Comparison of ENCODE assay signal across 19 cellular contexts in the genomic region with DNA sequence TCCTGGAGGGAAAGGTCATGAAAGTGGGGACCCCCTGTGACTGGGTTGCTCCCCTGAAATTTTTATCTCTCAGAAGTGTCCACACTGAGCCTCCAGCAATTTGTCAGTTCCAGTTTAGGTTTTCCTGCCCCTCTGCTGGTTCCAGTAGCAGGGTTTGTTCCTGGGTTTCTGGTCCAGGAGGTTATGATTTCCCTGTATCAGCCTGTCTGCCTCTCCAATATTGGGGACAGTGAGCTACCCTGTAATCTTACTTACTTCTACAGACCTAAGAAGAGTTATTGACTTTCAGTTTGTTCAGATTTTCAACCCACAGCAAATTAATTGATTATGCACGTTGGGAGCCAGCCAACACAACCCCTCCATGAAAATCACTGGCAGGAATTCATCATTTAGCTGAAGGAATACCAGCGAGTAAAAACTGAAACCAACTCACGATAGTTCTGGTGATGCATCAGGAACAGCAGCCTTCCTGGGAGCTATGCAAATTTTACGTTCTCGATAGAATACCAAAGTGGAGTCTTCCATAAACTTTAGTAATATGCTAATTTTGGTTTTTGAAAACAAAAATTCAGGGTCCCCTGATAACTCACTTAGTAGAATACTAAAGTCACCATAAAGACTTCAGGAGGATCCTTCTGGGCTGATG. TPM values are rescaled to one million over a fixed set of nuclear protein-coding genes. Genes with fewer than 3 reads are reported as not detected.
A peak's percentile ranks its signal among the peaks of the same experiment; 100 is the strongest.
DNase-seq lines count a peak whose midpoint lies in the region; FAIRE-seq and TF ChIP-seq lines count a peak whose summit lies in the region.
"Had no signal": no experiment of that assay in that cellular context is flagged by ENCODE, and none has a peak within 500 bp of the region (broad histone marks: within the 10 kb centered on the region; RNA-seq: fewer than 3 reads in every experiment).

No MANE protein-coding gene starts in this region.

- H3K27ac Mint-ChIP-seq in activated CD4-positive, alpha-beta T cell treated with anti-CD3 and anti-CD28 coated beads, Interleukin-2, amount 10 ng/mL, durations not matched to agents 7 days and 5 days = no peak overlapping the region

- no peaks in the 10 kb centered on the region for H3K27me3 Mint-ChIP-seq in activated CD4-positive, alpha-beta T cell treated with anti-CD3 and anti-CD28 coated beads, Interleukin-2, amount 10 ng/mL, durations not matched to agents 7 days and 5 days

- H3F3A ChIP-seq in MM.1S (ENCODE audit: insufficient read depth, low read length) = no peaks in the 10 kb centered on the region

- no peaks in the 10 kb centered on the region for H3K9me2 ChIP-seq in MM.1S (replicated peaks; ENCODE audit: insufficient read depth, low read length)

- FAIRE-seq in bronchial epithelial cell (lab: Jason Lieb, UNC) (peak; percentile 32), keratinocyte (lab: Jason Lieb, UNC) (no peak), small intestine (lab: Jason Lieb, UNC) (no peak)
- FAIRE-seq: GM12891 had no signal

- H3K9me3 ChIP-seq in keratinocyte (ENCODE audit: control insufficient read depth, low read depth, low read length) = no peaks in the 10 kb centered on the region
- H3K9me3 ChIP-seq in stomach = peaks cover 0 to 14% (median 3%) of the 10 kb centered on the region in 4 donors
- no peaks in the 10 kb centered on the region for H3K9me3 ChIP-seq in MM.1S (replicated peaks; ENCODE audit: insufficient read depth, low read length)
- H3K9me3 ChIP-seq in small intestine (ENCODE audit: control insufficient read depth, low read depth) = no peaks in the 10 kb centered on the region

- dilution Hi-C loops in keratinocyte (cut with MboI; ENCODE audit: extremely low pct_ligation_motif_present, low sequenced_read_pairs) = no loop called here

- H3K4me3 Mint-ChIP-seq in activated CD4-positive, alpha-beta T cell treated with anti-CD3 and anti-CD28 coated beads, Interleukin-2, amount 10 ng/mL, durations not matched to agents 7 days and 5 days = no peak overlapping the region

- H3K9me3 Mint-ChIP-seq in activated CD4-positive, alpha-beta T cell treated with anti-CD3 and anti-CD28 coated beads, Interleukin-2, amount 10 ng/mL, durations not matched to agents 7 days and 5 days = peaks cover 15% of the 10 kb centered on the region

- H3K36me3 ChIP-seq in bronchial epithelial cell (ENCODE audit: control insufficient read depth, insufficient read depth, low read length) = no peaks in the 10 kb centered on the region
- no peaks in the 10 kb centered on the region for H3K36me3 ChIP-seq in keratinocyte (ENCODE audit: control insufficient read depth in 2 of 2, extremely low read depth in 1 of 2, insufficient read depth in 2 of 2, low read length in 2 of 2)
- H3K36me3 ChIP-seq in stomach = no peaks in the 10 kb centered on the region
- no peaks in the 10 kb centered on the region for H3K36me3 ChIP-seq in MM.1S (replicated peaks; ENCODE audit: insufficient read depth, low read length)
- H3K36me3 ChIP-seq in small intestine (ENCODE audit: control insufficient read depth in 2 of 2, insufficient read depth in 2 of 2, low read length in 2 of 2) = no peaks in the 10 kb centered on the region
- H3K36me3 ChIP-seq: SJSA1 had no signal

- intact Hi-C loops in stomach (cut with DNase I; ENCODE audit: low total_unique reads) = no loop called here

- peaks cover 37% of the 10 kb centered on the region for H3K36me3 Mint-ChIP-seq in activated CD4-positive, alpha-beta T cell treated with anti-CD3 and anti-CD28 coated beads, Interleukin-2, amount 10 ng/mL, durations not matched to agents 7 days and 5 days (ENCODE audit: low read depth)

- H3K9me1 ChIP-seq in keratinocyte (ENCODE audit: control insufficient read depth, extremely low read depth, insufficient read depth, low read length) = no peaks in the 10 kb centered on the region

- 68 to 78% (median 73%) methylated on average over 5 of the region's 5 CpGs for WGBS in stomach, 5 donors
- WGBS in small intestine, 3 donors = 58 to 62% (median 62%) methylated on average over 5 of the region's 5 CpGs

- no peak for TF ChIP-seq POLR2A in stomach (IDR thresholded peaks at IDR 0.05)

- H3K27me3 ChIP-seq in bronchial epithelial cell (ENCODE audit: control insufficient read depth, insufficient read depth, low read length) (no peaks in the 10 kb centered on the region), keratinocyte (ENCODE audit: control insufficient read depth, extremely low read depth, insufficient read depth, low read length) (peaks cover 5% of the 10 kb centered on the region), stomach (no peaks in the 10 kb centered on the region), MM.1S (replicated peaks; ENCODE audit: insufficient read depth, low read length) (0 out of 2 replicates have a peak, but pooled peaks cover 2% of the 10 kb centered on the region), small intestine (ENCODE audit: control insufficient read depth in 2 of 2, insufficient read depth in 2 of 2, low read length in 2 of 2) (no peaks in the 10 kb centered on the region)

- H3K4me2 ChIP-seq in keratinocyte (ENCODE audit: control insufficient read depth, extremely low read depth, insufficient read depth, low read depth, low read length) = peak overlapping the region; percentile 61
- H3K4me2 ChIP-seq in MM.1S (ENCODE audit: low read depth, low read length) = no peak overlapping the region
- H3K4me2 ChIP-seq: KMS-11 had no signal

- no peak overlapping the region for H3K4me3 ChIP-seq in bronchial epithelial cell (ENCODE audit: low read depth, low read length)
- peak overlapping the region in 1 of 3 experiments; percentile 39 for H3K4me3 ChIP-seq in keratinocyte (ENCODE audit: control insufficient read depth in 2 of 3, extremely low read depth in 1 of 3, insufficient read depth in 2 of 3, low read depth in 1 of 3, low read length in 3 of 3)
- H3K4me3 ChIP-seq in stomach = no peak overlapping the region
- H3K4me3 ChIP-seq in MM.1S (ENCODE audit: low read length) = no peak overlapping the region
- no peak overlapping the region for H3K4me3 ChIP-seq in small intestine (ENCODE audit: low read depth in 1 of 2, low read length in 2 of 2)
- H3K4me3 ChIP-seq: SJSA1 had no signal

- H3K4me1 ChIP-seq in keratinocyte (ENCODE audit: control insufficient read depth, extremely low read depth, insufficient read depth, low read length) = no peaks in the 10 kb centered on the region
- H3K4me1 ChIP-seq in stomach = no peaks in the 10 kb centered on the region
- no peaks in the 10 kb centered on the region for H3K4me1 ChIP-seq in MM.1S (ENCODE audit: low read length)
- no peaks in the 10 kb centered on the region for H3K4me1 ChIP-seq in small intestine (ENCODE audit: control insufficient read depth in 2 of 2, insufficient read depth in 1 of 2, low read depth in 1 of 2, low read length in 1 of 2)
- H3K4me1 ChIP-seq: SJSA1 had no signal

- no peak for TF ChIP-seq EP300 in stomach (IDR thresholded peaks at IDR 0.05)

- peak; percentile 1 for DNase-seq in activated CD4-positive, alpha-beta T cell treated with anti-CD3 and anti-CD28 coated beads, Interleukin-2, amount 10 ng/mL, durations not matched to agents 7 days and 5 days
- no peak for DNase-seq in activated CD4-positive, alpha-beta T cell treated with anti-CD3 and anti-CD28 coated beads for 1 hour
- DNase-seq in bronchial epithelial cell (ENCODE audit: low read depth) (no peak), keratinocyte (ENCODE audit: low read depth, low spot score) (no peak), stomach (no peak), DMS53 treated with DMSO at 0.1 percent for 48 hours (lab: John Stamatoyannopoulos, UW; ENCODE audit: unreplicated experiment) (no peak), MM.1S (no peak), small intestine (no peak)
- DNase-seq: 8988T; activated CD4-positive, alpha-beta T cell treated with anti-CD3 and anti-CD28 coated beads, Interleukin-2, amount 50 U/mL, for 1 hour; anterior cingulate cortex; mesendoderm; NCI-H1417 treated with DMSO at 0.1 percent for 48 hours; NCI-H2227 treated with DMSO at 0.1 percent for 48 hours; stimulated activated CD4-positive, alpha-beta T cell treated with anti-CD3 and anti-CD28 coated beads, Interleukin-12 subunit alpha, Interleukin-12 subunit beta, amount 100 ng/mL, for 4 hours had no signal

- CTCF ChIA-PET in activated CD4-positive, alpha-beta T cell treated with anti-CD3 and anti-CD28 coated beads, Interleukin-2, amount 10 ng/mL, durations not matched to agents 7 days and 5 days (lab: Charles Lee) = interaction anchor here (1.2 kb wide), 1 partner anchor 21 kb away, joined by 3 read pairs; no protein-coding TSS in a partner anchor

- TF ChIP-seq CTCF in bronchial epithelial cell (IDR thresholded peaks at IDR 0.05; ENCODE audit: insufficient read depth, low read length, severe bottlenecking) (no peak), keratinocyte (optimal IDR thresholded peaks at IDR 0.05 in 1 of 3, IDR thresholded peaks at IDR 0.05 in 1 of 3, conservative IDR thresholded peaks at IDR 0.05 in 1 of 3; ENCODE audit: extremely low read depth in 1 of 3, insufficient read depth in 2 of 3, low read length in 3 of 3) (no peak), stomach (IDR thresholded peaks at IDR 0.05) (no peak), MM.1S (IDR thresholded peaks at IDR 0.05; ENCODE audit: low read length) (no peak)

- H3K4me1 Mint-ChIP-seq in activated CD4-positive, alpha-beta T cell treated with anti-CD3 and anti-CD28 coated beads, Interleukin-2, amount 10 ng/mL, durations not matched to agents 7 days and 5 days = peaks cover 15% of the 10 kb centered on the region

- no peak overlapping the region for H3K9ac ChIP-seq in keratinocyte (ENCODE audit: control insufficient read depth, extremely low read depth, insufficient read depth, low read length)
- H3K9ac ChIP-seq in MM.1S (ENCODE audit: low read length) = no peak overlapping the region
- H3K9ac ChIP-seq: KMS-11 had no signal

- H4K20me1 ChIP-seq in keratinocyte (ENCODE audit: control insufficient read depth, extremely low read depth, insufficient read depth, low read length) (no peaks in the 10 kb centered on the region), MM.1S (ENCODE audit: insufficient read depth, low read length) (no peaks in the 10 kb centered on the region)

- POLR2A ChIA-PET in activated CD4-positive, alpha-beta T cell treated with anti-CD3 and anti-CD28 coated beads, Interleukin-2, amount 10 ng/mL, durations not matched to agents 7 days and 5 days (lab: Charles Lee) = no interaction called here

- H2AFZ ChIP-seq in keratinocyte (ENCODE audit: control insufficient read depth, low read length) (no peak overlapping the region), MM.1S (ENCODE audit: low read length) (no peak overlapping the region)

- H3K27ac ChIP-seq in keratinocyte (ENCODE audit: control insufficient read depth, insufficient read depth, low read length) (no peak overlapping the region), stomach (peak overlapping the region in 3 of 5 donors; percentile 10 to 28 (median 21)), MM.1S (ENCODE audit: low read length) (no peak overlapping the region), small intestine (ENCODE audit: low read depth in 1 of 2, low read length in 1 of 2) (peak overlapping the region in 1 of 2 donors; percentile 63)
- H3K27ac ChIP-seq: KMS-11, SJSA1 had no signal

- no peaks in the 10 kb centered on the region for H3K79me2 ChIP-seq in keratinocyte (ENCODE audit: control insufficient read depth, insufficient read depth, low read length)
- no peaks in the 10 kb centered on the region for H3K79me2 ChIP-seq in MM.1S (ENCODE audit: low read length)

RNA-seq across cellular contexts. Expression of a gene that starts 31.3 kb away (rescaled TPM):
- total RNA-seq in activated CD4-positive, alpha-beta T cell treated with anti-CD3 and anti-CD28 coated beads, Interleukin-2, amount 10 ng/mL, durations not matched to agents 7 days and 5 days = 10 to 100 TPM; 16.1 to 16.5 TPM
- 0.51 and 0.79 TPM in 2 replicates for total RNA-seq in bronchial epithelial cell
- 3.1 to 4.9 TPM (median 3.8 TPM) in 3 replicates for polyA plus RNA-seq in keratinocyte
- polyA plus RNA-seq in keratinocyte (2011; ENCODE audit: low read depth) = 0.49 TPM
- 3.5 and 5.2 TPM in 2 replicates for polyA plus RNA-seq in keratinocyte (2011; cell fraction: cytosol; rRNA removed)
- 7.2 and 11.1 TPM in 2 replicates for polyA plus RNA-seq in keratinocyte (2011; cell fraction: nucleus; rRNA removed)
- polyA plus RNA-seq in keratinocyte (2012; ENCODE audit: low replicate concordance) = 4.1 and 5.0 TPM in 2 replicates
- polyA minus RNA-seq in keratinocyte = 2.3 to 8.4 TPM (median 3.1 TPM) in 3 replicates
- polyA minus RNA-seq in keratinocyte (2011; cell fraction: cytosol; rRNA and poly(A)+ RNA removed) = 4.8 TPM
- polyA minus RNA-seq in keratinocyte (2011; cell fraction: nucleus; rRNA and poly(A)+ RNA removed) = 2.0 and 3.1 TPM in 2 replicates
- 10 to 100 TPM in 3 of 5 donors, 1 to 10 TPM in 2; 6.7 to 63.0 (median 16.1) TPM for total RNA-seq in stomach
- 10 to 100 TPM; 13.9 to 26.1 (median 15.7) TPM for polyA plus RNA-seq in stomach
- polyA plus RNA-seq in small intestine = 10 to 100 TPM in 2 of 3 donors, 1 to 10 TPM in 1; 8.3 to 32.1 (median 15.9) TPM

RNA-seq across cellular contexts. Expression of a gene that starts 53.5 kb away (rescaled TPM):
- 100 to 1,000 TPM; 124 to 142 TPM for total RNA-seq in activated CD4-positive, alpha-beta T cell treated with anti-CD3 and anti-CD28 coated beads, Interleukin-2, amount 10 ng/mL, durations not matched to agents 7 days and 5 days
- total RNA-seq in bronchial epithelial cell (not detected in 2 replicates), stomach (1 to 10 TPM in 2 of 5 donors, under 1 TPM in 1, not detected in 2; 0.45 to 2.3 (median 1.5) TPM)
- polyA plus RNA-seq in keratinocyte (not detected in 3 replicates), stomach (1 to 10 TPM in 1 of 3 donors, under 1 TPM in 2; 0.46 to 1.3 (median 0.60) TPM), small intestine (1 to 10 TPM in 2 of 3 donors, not detected in 1; 1.1 to 2.1 TPM)
- not detected for polyA plus RNA-seq in keratinocyte (2011; ENCODE audit: low read depth)
- not detected in 2 replicates for polyA plus RNA-seq in keratinocyte (2011; cell fraction: cytosol; rRNA removed)
- polyA plus RNA-seq in keratinocyte (2011; cell fraction: nucleus; rRNA removed) = not detected in 2 replicates
- not detected in 2 replicates for polyA plus RNA-seq in keratinocyte (2012; ENCODE audit: low replicate concordance)
- polyA minus RNA-seq in keratinocyte = not detected in 3 replicates
- polyA minus RNA-seq in keratinocyte (2011; cell fraction: cytosol; rRNA and poly(A)+ RNA removed) = not detected
- polyA minus RNA-seq in keratinocyte (2011; cell fraction: nucleus; rRNA and poly(A)+ RNA removed) = not detected in 2 replicates
- total RNA-seq: dermis microvascular lymphatic vessel endothelial cell, SJSA1 had no signal

Comparison
In these comparisons a context has a peak if more than half of its experiments do, and no peak if none do; other contexts are left out.
1. H3K27ac ChIP-seq: peak in stomach (3 of 5); none in keratinocyte (single experiment) and MM.1S (single experiment).
2. RNA of a gene that starts 53.5 kb away (total RNA-seq): 124 to 142 TPM in activated CD4-positive, alpha-beta T cell treated with anti-CD3 and anti-CD28 coated beads, Interleukin-2, amount 10 ng/mL, durations not matched to agents 7 days and 5 days; 0.45 to 2.3 TPM in stomach and not detected in bronchial epithelial cell; every median in the first group is over 10 times any median in the second.